In the genomic region with DNA sequence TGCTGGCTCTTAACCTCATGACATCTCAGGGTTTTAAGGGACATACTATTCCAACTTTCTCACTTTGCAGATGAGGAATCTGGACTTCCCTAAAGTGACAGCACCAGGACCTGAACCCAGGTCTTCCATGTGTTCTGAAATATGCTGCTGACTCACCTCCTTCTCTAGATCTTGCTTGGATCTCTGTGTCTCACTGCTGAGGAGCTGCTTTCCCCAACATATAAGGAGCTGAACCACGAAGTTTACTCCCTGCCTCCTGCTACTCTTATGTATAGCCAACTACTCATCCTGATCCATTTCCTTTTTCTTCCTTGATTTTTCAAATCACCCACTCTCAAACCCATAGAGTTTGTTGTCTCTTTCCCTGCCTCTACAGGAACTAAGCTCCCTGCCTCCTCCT, we compare ENCODE assay signal across 18 cellular contexts. TPM values are rescaled to one million over a fixed set of nuclear protein-coding genes. Genes with fewer than 3 reads are reported as not detected.
"Had no signal": no experiment of that assay in that cellular context is flagged by ENCODE, and none has a peak within 500 bp of the region (broad histone marks: within the 10 kb centered on the region; RNA-seq: fewer than 3 reads in every experiment).

No MANE protein-coding gene starts in this region.

- H3K9me3 ChIP-seq: ascending aorta, gastrocnemius medialis, pancreas, upper lobe of right lung had no signal

- H3K36me3 ChIP-seq: ascending aorta, gastrocnemius medialis, heart right ventricle, pancreas, spleen, upper lobe of right lung, WERI-Rb-1 had no signal

- DNase-seq: activated CD4-positive, alpha-beta T cell treated with anti-CD3 and anti-CD28 coated beads for 1 hour; activated CD8-positive, alpha-beta memory T cell treated with anti-CD3 and anti-CD28 coated beads for 24 hours; activated gamma-delta T cell; cerebellar nuclear complex; cortex of kidney; erythroblast; gastrocnemius medialis; heart right ventricle; left cardiac atrium; naive thymus-derived CD8-positive, alpha-beta T cell; pancreas; spleen; stimulated activated naive B cell treated with anti-CD40 and anti-IgM and Interleukin-4, amounts not matched to agents 10 μg/mL and 1 μg/mL and 100 μg/mL, for 72 hours; T-helper 2 cell; upper lobe of right lung; WERI-Rb-1 had no signal

- H3K27me3 ChIP-seq: ascending aorta, gastrocnemius medialis, heart right ventricle, pancreas, spleen, upper lobe of right lung had no signal

- H3K4me1 ChIP-seq: ascending aorta, gastrocnemius medialis, heart right ventricle, pancreas, spleen, upper lobe of right lung had no signal

- H3K27ac ChIP-seq: ascending aorta, gastrocnemius medialis, heart right ventricle, pancreas, spleen, upper lobe of right lung, WERI-Rb-1 had no signal

- H3K4me3 ChIP-seq: ascending aorta, gastrocnemius medialis, heart right ventricle, pancreas, spleen, upper lobe of right lung had no signal

- ATAC-seq: gastrocnemius medialis; heart right ventricle; left cardiac atrium; naive thymus-derived CD8-positive, alpha-beta T cell; pancreas; sciatic nerve; stimulated activated naive B cell treated with anti-CD40 and anti-IgM and Interleukin-4, amounts not matched to agents 10 μg/mL and 1 μg/mL and 100 μg/mL, for 72 hours; upper lobe of right lung had no signal

RNA-seq across cellular contexts. Expression of a gene that starts 38.2 kb away (rescaled TPM):
- total RNA-seq: ascending aorta had no signal
